3 cellular contexts compared by ENCODE assay signal in the genomic region with DNA sequence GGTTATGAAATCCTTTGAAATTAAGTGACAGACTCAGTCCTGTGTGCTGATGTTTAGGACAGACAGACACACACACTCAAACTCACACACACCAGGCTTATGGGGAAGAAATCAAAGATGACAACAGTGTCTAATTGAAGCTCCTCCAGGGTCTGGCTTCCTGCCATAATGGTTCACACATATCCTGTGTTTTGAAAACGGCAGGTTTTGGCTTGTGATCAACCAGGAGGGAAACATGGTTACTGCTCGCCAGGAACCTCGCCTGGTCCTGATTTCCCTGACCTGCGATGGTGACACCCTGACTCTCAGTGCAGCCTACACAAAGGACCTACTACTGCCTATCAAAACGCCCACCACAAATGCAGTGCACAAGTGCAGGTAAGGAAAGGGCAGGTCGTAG.
TF ChIP-seq lines count a peak whose summit lies in the region.

No MANE protein-coding gene starts in this region.

TF ChIP-seq in liver, 16 proteins besides CTCF, POLR2A, EP300 and RAD21:
- no peak for TF ChIP-seq FOXA1 (IDR thresholded peaks at IDR 0.05)
- TF ChIP-seq RXRA (IDR thresholded peaks at IDR 0.05), result peak in 1 of 2 donors; percentile 7
- TF ChIP-seq GABPA (IDR thresholded peaks at IDR 0.05 in 1 of 2, conservative IDR thresholded peaks at IDR 0.05 in 1 of 2), result no peak
- TF ChIP-seq TAF1 (conservative IDR thresholded peaks at IDR 0.05), result no peak
- no peak for TF ChIP-seq EGR1 (IDR thresholded peaks at IDR 0.05; ENCODE audit: low read depth in 2 of 2)
TF ChIP-seq in liver: peak in this region for 1.

TF ChIP-seq in HepG2, 621 proteins besides CTCF, POLR2A, EP300 and RAD21:
- TF ChIP-seq, protein P1, sequence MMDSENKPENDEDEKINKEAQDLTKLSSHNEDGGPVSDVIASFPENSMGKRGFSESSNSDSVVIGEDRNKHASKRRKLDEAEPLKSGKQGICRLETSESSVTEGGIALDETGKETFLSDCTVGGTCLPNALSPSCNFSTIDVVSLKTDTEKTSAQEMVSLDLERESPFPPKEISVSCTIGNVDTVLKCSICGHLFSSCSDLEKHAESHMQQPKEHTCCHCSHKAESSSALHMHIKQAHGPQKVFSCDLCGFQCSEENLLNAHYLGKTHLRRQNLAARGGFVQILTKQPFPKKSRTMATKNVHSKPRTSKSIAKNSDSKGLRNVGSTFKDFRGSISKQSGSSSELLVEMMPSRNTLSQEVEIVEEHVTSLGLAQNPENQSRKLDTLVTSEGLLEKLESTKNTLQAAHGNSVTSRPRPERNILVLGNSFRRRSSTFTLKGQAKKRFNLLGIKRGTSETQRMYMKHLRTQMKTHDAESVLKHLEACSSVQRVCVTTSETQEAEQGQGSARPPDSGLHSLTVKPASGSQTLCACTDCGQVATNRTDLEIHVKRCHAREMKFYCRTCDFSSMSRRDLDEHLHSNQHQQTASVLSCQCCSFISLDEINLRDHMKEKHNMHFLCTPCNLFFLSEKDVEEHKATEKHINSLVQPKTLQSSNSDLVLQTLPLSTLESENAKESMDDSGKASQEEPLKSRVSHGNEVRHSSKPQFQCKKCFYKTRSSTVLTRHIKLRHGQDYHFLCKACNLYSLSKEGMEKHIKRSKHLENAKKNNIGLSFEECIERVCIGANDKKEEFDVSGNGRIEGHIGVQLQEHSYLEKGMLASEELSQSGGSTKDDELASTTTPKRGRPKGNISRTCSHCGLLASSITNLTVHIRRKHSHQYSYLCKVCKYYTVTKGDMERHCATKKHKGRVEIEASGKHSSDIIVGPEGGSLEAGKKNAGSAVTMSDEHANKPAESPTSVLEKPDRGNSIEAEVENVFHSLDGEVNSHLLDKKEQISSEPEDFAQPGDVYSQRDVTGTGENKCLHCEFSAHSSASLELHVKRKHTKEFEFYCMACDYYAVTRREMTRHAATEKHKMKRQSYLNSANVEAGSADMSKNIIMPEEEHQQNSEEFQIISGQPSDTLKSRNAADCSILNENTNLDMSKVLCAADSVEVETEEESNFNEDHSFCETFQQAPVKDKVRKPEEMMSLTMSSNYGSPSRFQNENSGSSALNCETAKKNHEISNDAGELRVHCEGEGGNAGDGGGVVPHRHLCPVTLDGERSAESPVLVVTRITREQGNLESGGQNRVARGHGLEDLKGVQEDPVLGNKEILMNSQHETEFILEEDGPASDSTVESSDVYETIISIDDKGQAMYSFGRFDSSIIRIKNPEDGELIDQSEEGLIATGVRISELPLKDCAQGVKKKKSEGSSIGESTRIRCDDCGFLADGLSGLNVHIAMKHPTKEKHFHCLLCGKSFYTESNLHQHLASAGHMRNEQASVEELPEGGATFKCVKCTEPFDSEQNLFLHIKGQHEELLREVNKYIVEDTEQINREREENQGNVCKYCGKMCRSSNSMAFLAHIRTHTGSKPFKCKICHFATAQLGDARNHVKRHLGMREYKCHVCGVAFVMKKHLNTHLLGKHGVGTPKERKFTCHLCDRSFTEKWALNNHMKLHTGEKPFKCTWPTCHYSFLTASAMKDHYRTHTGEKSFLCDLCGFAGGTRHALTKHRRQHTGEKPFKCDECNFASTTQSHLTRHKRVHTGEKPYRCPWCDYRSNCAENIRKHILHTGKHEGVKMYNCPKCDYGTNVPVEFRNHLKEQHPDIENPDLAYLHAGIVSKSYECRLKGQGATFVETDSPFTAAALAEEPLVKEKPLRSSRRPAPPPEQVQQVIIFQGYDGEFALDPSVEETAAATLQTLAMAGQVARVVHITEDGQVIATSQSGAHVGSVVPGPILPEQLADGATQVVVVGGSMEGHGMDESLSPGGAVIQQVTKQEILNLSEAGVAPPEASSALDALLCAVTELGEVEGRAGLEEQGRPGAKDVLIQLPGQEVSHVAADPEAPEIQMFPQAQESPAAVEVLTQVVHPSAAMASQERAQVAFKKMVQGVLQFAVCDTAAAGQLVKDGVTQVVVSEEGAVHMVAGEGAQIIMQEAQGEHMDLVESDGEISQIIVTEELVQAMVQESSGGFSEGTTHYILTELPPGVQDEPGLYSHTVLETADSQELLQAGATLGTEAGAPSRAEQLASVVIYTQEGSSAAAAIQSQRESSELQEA (CRISPR knock-in tag; IDR thresholded peaks at IDR 0.05; ENCODE audit: not compliant biosample characterization), result no peak
- TF ChIP-seq, protein P2, sequence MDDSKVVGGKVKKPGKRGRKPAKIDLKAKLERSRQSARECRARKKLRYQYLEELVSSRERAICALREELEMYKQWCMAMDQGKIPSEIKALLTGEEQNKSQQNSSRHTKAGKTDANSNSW (CRISPR knock-in tag; IDR thresholded peaks at IDR 0.05; ENCODE audit: borderline replicate concordance), result no peak
- TF ChIP-seq CCAR2 (optimal IDR thresholded peaks at IDR 0.05; ENCODE audit: low read depth, low read length), result no peak
- TF ChIP-seq GLI4 (CRISPR knock-in tag; IDR thresholded peaks at IDR 0.05; ENCODE audit: borderline replicate concordance), result no peak
- no peak for TF ChIP-seq ZNF589 (CRISPR knock-in tag; conservative IDR thresholded peaks at IDR 0.05)

TF ChIP-seq in HEK293T, 16 proteins besides CTCF, POLR2A, EP300 and RAD21:
- TF ChIP-seq ZNF384 (IDR thresholded peaks at IDR 0.05) (no peak), TARDBP (IDR thresholded peaks at IDR 0.05) (no peak)
TF ChIP-seq in HEK293T: peak in this region for 0.
